Comparison of ENCODE assay signal across 1 cellular context in the genomic region with DNA sequence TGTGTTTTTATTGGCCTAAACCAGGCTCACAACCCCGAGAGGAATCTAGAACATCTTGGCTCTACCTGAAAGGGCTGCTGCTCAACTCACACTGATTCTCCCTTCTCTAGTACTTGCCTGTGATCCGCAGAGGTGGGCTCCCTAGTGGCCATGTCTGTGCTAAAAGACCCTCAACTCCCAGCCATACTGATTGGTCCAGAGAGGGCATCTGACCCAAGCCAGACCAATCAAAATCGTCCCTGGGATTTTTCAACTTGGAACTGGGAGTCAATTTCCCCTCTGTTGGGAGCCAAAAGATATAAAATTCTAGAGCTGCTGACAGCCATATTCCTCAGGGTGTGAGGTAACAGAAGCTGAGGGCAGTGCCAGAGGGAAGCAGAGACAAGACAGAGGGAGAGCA.
TF ChIP-seq lines count a peak whose summit lies in the region.

No MANE protein-coding gene starts in this region.

TF ChIP-seq in WTC11, 78 proteins besides CTCF, POLR2A, EP300 and RAD21 (continued from another document):
- TF ChIP-seq JAZF1 (CRISPR knock-in tag; IDR thresholded peaks at IDR 0.05) (no peak), TP53 (CRISPR knock-in tag; IDR thresholded peaks at IDR 0.05) (no peak)
